ENCODE assay signal across 37 cellular contexts in genomic region chr20:58608096-58608840, GRCh38.
"Had no signal": no experiment of that assay in that cellular context is flagged by ENCODE, and none has a peak within 500 bp of the region (broad histone marks: within the 10 kb centered on the region; RNA-seq: fewer than 3 reads in every experiment).

No MANE protein-coding gene starts in this region.

- H3K27me3 Mint-ChIP-seq: activated CD4-positive, alpha-beta memory T cell treated with anti-CD3 and anti-CD28 coated beads, Interleukin-2, amount 10 ng/mL, durations not matched to agents 7 days and 5 days; activated CD8-positive, alpha-beta memory T cell treated with anti-CD3 and anti-CD28 coated beads, Interleukin-2, amount 10 ng/mL, durations not matched to agents 7 days and 5 days; activated naive CD8-positive, alpha-beta T cell had no signal

- DNase-seq: activated CD4-positive, alpha-beta memory T cell treated with anti-CD3 and anti-CD28 coated beads, Interleukin-2, amount 10 ng/mL, durations not matched to agents 7 days and 5 days; activated CD4-positive, alpha-beta T cell treated with anti-CD3 and anti-CD28 coated beads for 1 hour; activated CD4-positive, alpha-beta T cell treated with anti-CD3 and anti-CD28 coated beads for 48 hours; activated CD4-positive, CD25-positive, alpha-beta regulatory T cell; activated CD8-positive, alpha-beta memory T cell treated with anti-CD3 and anti-CD28 coated beads for 24 hours; activated CD8-positive, alpha-beta memory T cell treated with anti-CD3 and anti-CD28 coated beads, Interleukin-2, amount 10 ng/mL, durations not matched to agents 7 days and 5 days; activated CD8-positive, alpha-beta memory T cell treated with anti-CD3 and anti-CD28 coated beads, Interleukin-2, amount 50 U/mL, for 48 hours; activated effector memory CD4-positive, alpha-beta T cell treated with Interleukin-2 at 50 U/mL for 16 hours; activated naive CD4-positive, alpha-beta T cell treated with anti-CD3 and anti-CD28 coated beads, Interleukin-2, amount 10 ng/mL, durations not matched to agents 7 days and 5 days; activated T-cell treated with anti-CD3 and anti-CD28 coated beads, Interleukin-2, amount 50 U/mL, for 48 hours; amniotic stem cell; MM.1S; MV-4-11; NCI-H1092; NCI-H1436 treated with DMSO at 0.1 percent for 48 hours; NCI-H1694 treated with DMSO at 0.1 percent for 48 hours; NCI-H2029 treated with DMSO at 0.1 percent for 48 hours; NCI-H2107; NCI-H2171; NCI-H510A; NCI-H526; NCI-H748 treated with DMSO at 0.1 percent for 48 hours; NK-92 treated with Interleukin-12 subunit alpha and Interleukin-12 subunit beta, amount 100 ng/mL, for 24 hours; PC-9; Right ventricle myocardium superior; SW 1271; T-helper 1 cell; T-helper 2 cell; T-helper 9 cell had no signal

- H3K36me3 ChIP-seq: ascending aorta, cardiac muscle cell had no signal

- H3K9me3 Mint-ChIP-seq: activated CD4-positive, alpha-beta memory T cell treated with anti-CD3 and anti-CD28 coated beads, Interleukin-2, amount 10 ng/mL, durations not matched to agents 7 days and 5 days; activated naive CD4-positive, alpha-beta T cell treated with anti-CD3 and anti-CD28 coated beads, Interleukin-2, amount 10 ng/mL, durations not matched to agents 7 days and 5 days; central memory CD8-positive, alpha-beta T cell had no signal

- H3K4me3 ChIP-seq: ascending aorta, cardiac muscle cell, PC-9 had no signal

- FAIRE-seq: RCC 7860 had no signal

- H3K9ac ChIP-seq: KMS-11 had no signal

- H3K27me3 ChIP-seq: ascending aorta, cardiac muscle cell had no signal

- H3K4me1 Mint-ChIP-seq: activated CD4-positive, alpha-beta memory T cell treated with anti-CD3 and anti-CD28 coated beads, Interleukin-2, amount 10 ng/mL, durations not matched to agents 7 days and 5 days; activated CD8-positive, alpha-beta memory T cell treated with anti-CD3 and anti-CD28 coated beads, Interleukin-2, amount 10 ng/mL, durations not matched to agents 7 days and 5 days; activated naive CD4-positive, alpha-beta T cell treated with anti-CD3 and anti-CD28 coated beads, Interleukin-2, amount 10 ng/mL, durations not matched to agents 7 days and 5 days; central memory CD8-positive, alpha-beta T cell had no signal

- H2AFZ ChIP-seq: PC-9 had no signal

- ATAC-seq: activated CD8-positive, alpha-beta memory T cell treated with anti-CD3 and anti-CD28 coated beads, Interleukin-2, amount 10 ng/mL, durations not matched to agents 7 days and 5 days had no signal

- H3K4me2 ChIP-seq: KMS-11, PC-9 had no signal

- H3K36me3 Mint-ChIP-seq: activated CD8-positive, alpha-beta memory T cell treated with anti-CD3 and anti-CD28 coated beads, Interleukin-2, amount 10 ng/mL, durations not matched to agents 7 days and 5 days; activated naive CD4-positive, alpha-beta T cell treated with anti-CD3 and anti-CD28 coated beads, Interleukin-2, amount 10 ng/mL, durations not matched to agents 7 days and 5 days; activated naive CD8-positive, alpha-beta T cell had no signal

- H3K9me3 ChIP-seq: ascending aorta had no signal

- H3K4me3 Mint-ChIP-seq: activated CD4-positive, alpha-beta memory T cell treated with anti-CD3 and anti-CD28 coated beads, Interleukin-2, amount 10 ng/mL, durations not matched to agents 7 days and 5 days; activated CD8-positive, alpha-beta memory T cell treated with anti-CD3 and anti-CD28 coated beads, Interleukin-2, amount 10 ng/mL, durations not matched to agents 7 days and 5 days; activated naive CD4-positive, alpha-beta T cell treated with anti-CD3 and anti-CD28 coated beads, Interleukin-2, amount 10 ng/mL, durations not matched to agents 7 days and 5 days; activated naive CD8-positive, alpha-beta T cell; central memory CD8-positive, alpha-beta T cell had no signal

- H3K27ac Mint-ChIP-seq: activated CD4-positive, alpha-beta memory T cell treated with anti-CD3 and anti-CD28 coated beads, Interleukin-2, amount 10 ng/mL, durations not matched to agents 7 days and 5 days; activated CD8-positive, alpha-beta memory T cell treated with anti-CD3 and anti-CD28 coated beads, Interleukin-2, amount 10 ng/mL, durations not matched to agents 7 days and 5 days; activated naive CD4-positive, alpha-beta T cell treated with anti-CD3 and anti-CD28 coated beads, Interleukin-2, amount 10 ng/mL, durations not matched to agents 7 days and 5 days; activated naive CD8-positive, alpha-beta T cell had no signal

- H3K27ac ChIP-seq: ascending aorta, cardiac muscle cell, KMS-11, PC-9, RWPE1, VCaP had no signal
